In genomic region chr3:172208586-172209332, GRCh38 we compare ENCODE assay signal across 2 cellular contexts.
TF ChIP-seq lines count a peak whose summit lies in the region.

No MANE protein-coding gene starts in this region.

TF ChIP-seq in HEK293, 187 proteins besides CTCF, POLR2A, EP300 and RAD21 (continued from another document):
- TF ChIP-seq PRDM2 (tag by site-specific recombination; IDR thresholded peaks at IDR 0.05; ENCODE audit: borderline replicate concordance) = no peak

TF ChIP-seq in WTC11, 78 proteins besides CTCF, POLR2A, EP300 and RAD21 (continued from another document):
- TF ChIP-seq E2F5 (CRISPR knock-in tag; IDR thresholded peaks at IDR 0.05) = no peak
- no peak for TF ChIP-seq MAX (CRISPR knock-in tag; IDR thresholded peaks at IDR 0.05)
- no peak for TF ChIP-seq ATF2 (CRISPR knock-in tag; IDR thresholded peaks at IDR 0.05; ENCODE audit: borderline replicate concordance, low read depth)
- TF ChIP-seq ZNF121 (CRISPR knock-in tag; IDR thresholded peaks at IDR 0.05) = no peak
- no peak for TF ChIP-seq EMX1 (CRISPR knock-in tag; IDR thresholded peaks at IDR 0.05)
- TF ChIP-seq ERG (CRISPR knock-in tag; IDR thresholded peaks at IDR 0.05) = no peak
- no peak for TF ChIP-seq ZMAT4 (CRISPR knock-in tag; IDR thresholded peaks at IDR 0.05)
TF ChIP-seq in WTC11: peak in this region for 0.
